8 cellular contexts compared by ENCODE assay signal in genomic region chr2:26243643-26244478, GRCh38. TPM values are rescaled to one million over a fixed set of nuclear protein-coding genes. Genes with fewer than 3 reads are reported as not detected.
DNase-seq lines count a peak whose midpoint lies in the region; ATAC-seq and TF ChIP-seq lines count a peak whose summit lies in the region.

No MANE protein-coding gene starts in this region.

- H3K36me3 ChIP-seq in GM06990 (ENCODE audit: control insufficient read depth, insufficient read depth, low read length) (no peaks in the 10 kb centered on the region), psoas muscle (ENCODE audit: insufficient read depth in 1 of 2, low read depth in 1 of 2) (no peaks in the 10 kb centered on the region)

- H3K27me3 ChIP-seq in GM06990 (replicated peaks; ENCODE audit: control insufficient read depth, insufficient read depth, low read length) = no peaks in the 10 kb centered on the region
- no peaks in the 10 kb centered on the region for H3K27me3 ChIP-seq in psoas muscle (ENCODE audit: insufficient read depth in 3 of 3, low read length in 2 of 3)

- WGBS in psoas muscle, 3 donors = 0% methylated on average over 32 of the region's 32 CpGs

- peaks cover 67% of the 10 kb centered on the region for H3K4me1 ChIP-seq in psoas muscle

- intact Hi-C loops in left cardiac atrium (cut with DNase I) (no loop called here), psoas muscle (cut with DNase I) (loop anchor here (5.0 kb wide), 2 partner anchors 33 to 83 kb away; no protein-coding TSS in a partner anchor)

- H3K27ac ChIP-seq in 22Rv1 (peak overlapping the region; percentile 88), psoas muscle (peak overlapping the region; percentile 96)

- H3K27ac Mint-ChIP-seq in activated naive CD4-positive, alpha-beta T cell treated with anti-CD3 and anti-CD28 coated beads, Interleukin-2, amount 50 U/mL, for 72 hours = peak overlapping the region; percentile 97 to 98

- DNase-seq in GM06990 (ENCODE audit: extremely low read depth, insufficient read length) (peak; percentile 13), NCI-H1092 treated with DMSO at 0.1 percent for 48 hours (lab: John Stamatoyannopoulos, UW) (peak; percentile 17), left cardiac atrium (no peak), psoas muscle (no peak), NCI-H2107 (lab: John Stamatoyannopoulos, UW) (no peak)
- DNase-seq in activated naive CD4-positive, alpha-beta T cell treated with anti-CD3 and anti-CD28 coated beads, Interleukin-2, amount 50 U/mL, for 72 hours (ENCODE audit: low spot score in 2 of 2) = no peak

- peaks cover 22 to 29% of the 10 kb centered on the region in 2 donors for H3K36me3 Mint-ChIP-seq in activated naive CD4-positive, alpha-beta T cell treated with anti-CD3 and anti-CD28 coated beads, Interleukin-2, amount 50 U/mL, for 72 hours

- H3K9me3 Mint-ChIP-seq in activated naive CD4-positive, alpha-beta T cell treated with anti-CD3 and anti-CD28 coated beads, Interleukin-2, amount 50 U/mL, for 72 hours = no peaks in the 10 kb centered on the region

- H3K4me3 ChIP-seq in GM06990 (replicated peaks; ENCODE audit: low read depth, low read length) (peak overlapping the region; percentile 97), psoas muscle (peak overlapping the region; percentile 79)

- H3K9me3 ChIP-seq in psoas muscle = no peaks in the 10 kb centered on the region

- ATAC-seq in HG02642 (IDR thresholded peaks at IDR 0.05; ENCODE audit: poor library complexity, unreplicated experiment) = peak; percentile 44
- ATAC-seq in activated naive CD4-positive, alpha-beta T cell treated with anti-CD3 and anti-CD28 coated beads, Interleukin-2, amount 50 U/mL, for 72 hours = peak; percentile 56 to 64
- peak; percentile 24 to 42 for ATAC-seq in left cardiac atrium
- ATAC-seq in psoas muscle = peak; percentile 15 to 37 (median 21)

- no peak for TF ChIP-seq CTCF in 22Rv1 (IDR thresholded peaks at IDR 0.05)
- no peak for TF ChIP-seq CTCF in GM06990 (IDR thresholded peaks at IDR 0.05; ENCODE audit: insufficient read depth, low read length, poor library complexity, severe bottlenecking)
- no peak for TF ChIP-seq CTCF in psoas muscle (IDR thresholded peaks at IDR 0.05)

RNA-seq across cellular contexts. Expression of gene HADHA, which starts 0.6 kb away (rescaled TPM):
- 100 to 1,000 TPM in 1 of 2 donors, 10 to 100 TPM in 1; 85.0 to 140 TPM for total RNA-seq in activated naive CD4-positive, alpha-beta T cell treated with anti-CD3 and anti-CD28 coated beads, Interleukin-2, amount 50 U/mL, for 72 hours
- total RNA-seq in left cardiac atrium (100 to 1,000 TPM; 330 to 349 TPM), psoas muscle (100 to 1,000 TPM; 294 to 617 (median 391) TPM)
- polyA plus RNA-seq in psoas muscle = 100 to 1,000 TPM; 195 to 370 (median 350) TPM

RNA-seq across cellular contexts. Expression of gene HADHB, which starts 0.9 kb away (rescaled TPM):
- 10 to 100 TPM; 60.8 to 74.1 TPM for total RNA-seq in activated naive CD4-positive, alpha-beta T cell treated with anti-CD3 and anti-CD28 coated beads, Interleukin-2, amount 50 U/mL, for 72 hours
- total RNA-seq in left cardiac atrium (100 to 1,000 TPM; 711 to 792 TPM), psoas muscle (1,000 to 10,000 TPM in 1 of 4 donors, 100 to 1,000 TPM in 3; 562 to 1,153 (median 698) TPM)
- 100 to 1,000 TPM; 447 to 626 (median 616) TPM for polyA plus RNA-seq in psoas muscle

Comparison
In these comparisons a context has a peak if more than half of its experiments do, and no peak if none do; other contexts are left out.
1. DNase-seq: peak in GM06990 (single experiment) and NCI-H1092 treated with DMSO at 0.1 percent for 48 hours (single experiment); none in activated naive CD4-positive, alpha-beta T cell treated with anti-CD3 and anti-CD28 coated beads, Interleukin-2, amount 50 U/mL, for 72 hours (0 of 2), left cardiac atrium (single experiment), psoas muscle (0 of 2) and NCI-H2107 (single experiment).
2. RNA of gene HADHB, which starts 0.9 kb away (total RNA-seq): 711 to 792 TPM in left cardiac atrium and 562 to 1,153 TPM in psoas muscle; 60.8 to 74.1 TPM in activated naive CD4-positive, alpha-beta T cell treated with anti-CD3 and anti-CD28 coated beads, Interleukin-2, amount 50 U/mL, for 72 hours; every median in the first group is over 4 times any median in the second.
3. intact Hi-C loops: an anchor here in psoas muscle (5.0 kb wide); none called in left cardiac atrium.
4. Peak in every context shown above with its lines, with median percentiles within 50 percentile points of each other: ATAC-seq.